Comparison of ENCODE assay signal across 8 cellular contexts in the genomic region with DNA sequence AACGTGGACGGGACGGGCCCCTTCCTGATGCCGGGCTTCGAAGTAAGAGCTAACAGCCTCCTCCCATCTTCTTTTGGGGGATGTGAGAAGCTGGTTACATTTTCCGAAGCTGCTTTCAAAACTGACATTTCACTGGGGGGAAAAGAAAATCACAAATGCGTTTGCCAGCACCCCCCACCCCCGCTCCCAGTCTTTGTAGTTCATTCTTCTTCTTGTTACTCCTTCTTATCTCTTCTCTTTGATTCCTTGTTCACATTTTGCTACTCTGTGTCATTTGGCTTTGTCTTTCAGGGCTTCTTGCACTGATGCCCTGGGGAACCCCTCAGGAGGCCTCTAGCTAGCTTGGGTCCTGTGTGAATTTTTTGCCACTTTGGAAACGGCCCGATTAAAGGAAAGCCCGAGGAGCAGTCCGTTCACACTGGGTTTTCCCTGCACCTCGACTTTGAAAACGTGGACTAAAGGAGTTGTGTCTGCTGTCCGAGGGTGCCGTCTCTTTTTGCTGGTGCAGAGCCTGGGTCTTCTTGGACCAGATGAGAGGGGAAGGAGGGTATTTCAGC. TPM values are rescaled to one million over a fixed set of nuclear protein-coding genes. Genes with fewer than 3 reads are reported as not detected.
A peak's percentile ranks its signal among the peaks of the same experiment; 100 is the strongest.
DNase-seq lines count a peak whose midpoint lies in the region; ATAC-seq and TF ChIP-seq lines count a peak whose summit lies in the region.

No MANE protein-coding gene starts in this region.

- H3K4me3 Mint-ChIP-seq in chondrocyte (ENCODE audit: unreplicated experiment): peak overlapping the region; percentile 86

- H4K20me1 ChIP-seq in BLaER1 treated with 17β-estradiol and CSF1 and Interleukin-3, amounts not matched to agents 10 nM and 100 nM: peaks cover 0 to 52% (median 32%) of the 10 kb centered on the region in 11 experiments; a peak in 16 of 22 replicates
- no peaks in the 10 kb centered on the region for H4K20me1 ChIP-seq in neural cell (ENCODE audit: insufficient read depth)

- TF ChIP-seq POLR2A in NB4 (IDR thresholded peaks at IDR 0.05; ENCODE audit: extremely low read depth, insufficient read length): no peak

- H3K36me3 ChIP-seq in BLaER1 treated with 17β-estradiol and CSF1 and Interleukin-3, amounts not matched to agents 10 nM and 100 nM: peaks cover 0 to 23% (median 8%) of the 10 kb centered on the region in 11 experiments; a peak in 11 of 22 replicates
- H3K36me3 ChIP-seq in neural cell (ENCODE audit: insufficient read depth, low read length): no peaks in the 10 kb centered on the region

- peaks cover 28% of the 10 kb centered on the region for H3K4me1 Mint-ChIP-seq in chondrocyte (ENCODE audit: low read depth)

- H3K4me3 ChIP-seq in BLaER1 treated with 17β-estradiol and CSF1 and Interleukin-3, amounts not matched to agents 10 nM and 100 nM: peak overlapping the region; percentile 75 to 90 (median 84)
- H3K4me3 ChIP-seq in NB4 (ENCODE audit: low read depth, low read length): peak overlapping the region; percentile 64
- H3K4me3 ChIP-seq in neural cell (ENCODE audit: low read length): peak overlapping the region; percentile 90

- H3K27me3 Mint-ChIP-seq in chondrocyte (ENCODE audit: low read depth): no peaks in the 10 kb centered on the region

- ATAC-seq in HG02678 (IDR thresholded peaks at IDR 0.05; ENCODE audit: unreplicated experiment): no peak

- no peak for DNase-seq in NB4 (ENCODE audit: low read depth)
- DNase-seq in chondrocyte (ENCODE audit: low spot score): no peak
- no peak for DNase-seq in activated effector memory CD4-positive, alpha-beta T cell treated with anti-CD3 and anti-CD28 coated beads, Interleukin-2, amount 50 U/mL, for 16 hours
- no peak for DNase-seq in NOMO-1 treated with dmso at 0.1 percent for 144 hours (lab: John Stamatoyannopoulos, UW; ENCODE audit: unreplicated experiment)
- DNase-seq in foreskin melanocyte: no peak

- H2AFZ ChIP-seq in neural cell (ENCODE audit: low read depth, low read length): no peak overlapping the region

- H3K27ac Mint-ChIP-seq in chondrocyte (ENCODE audit: unreplicated experiment): peak overlapping the region; percentile 94

- no peaks in the 10 kb centered on the region for H3K27me3 ChIP-seq in BLaER1 treated with 17β-estradiol and CSF1 and Interleukin-3, amounts not matched to agents 10 nM and 100 nM
- no peaks in the 10 kb centered on the region for H3K27me3 ChIP-seq in neural cell (ENCODE audit: insufficient read depth, low read depth, low read length)

- TF ChIP-seq RAD21 in neural cell (conservative IDR thresholded peaks at IDR 0.05): no peak

- peaks cover 48% of the 10 kb centered on the region for H3K79me2 ChIP-seq in neural cell (replicated peaks; ENCODE audit: insufficient read depth, low read length)

- H3K27ac ChIP-seq in BLaER1 treated with 17β-estradiol and CSF1 and Interleukin-3, amounts not matched to agents 10 nM and 100 nM: peak overlapping the region; percentile 83 to 95 (median 91); a peak in 21 of 22 replicates
- peak overlapping the region; percentile 89 for H3K27ac ChIP-seq in neural cell (ENCODE audit: low read length)

- TF ChIP-seq CTCF in NB4 (IDR thresholded peaks at IDR 0.05; ENCODE audit: low read depth, low read length) (no peak), chondrocyte (IDR thresholded peaks at IDR 0.05) (no peak), neural cell (IDR thresholded peaks at IDR 0.05; ENCODE audit: poor library complexity, severe bottlenecking) (peak; percentile 6)

- H3K36me3 Mint-ChIP-seq in chondrocyte (ENCODE audit: low read depth): no peaks in the 10 kb centered on the region

- peaks cover 66 to 80% (median 76%) of the 10 kb centered on the region in 10 experiments for H3K4me1 ChIP-seq in BLaER1 treated with 17β-estradiol and CSF1 and Interleukin-3, amounts not matched to agents 10 nM and 100 nM

- no peaks in the 10 kb centered on the region for H3K9me2 ChIP-seq in neural cell (ENCODE audit: insufficient read depth, low read length)

- TF ChIP-seq EP300 in neural cell (conservative IDR thresholded peaks at IDR 0.05; ENCODE audit: poor library complexity, severe bottlenecking): no peak

- H3K9me3 ChIP-seq in BLaER1 treated with 17β-estradiol and CSF1 and Interleukin-3, amounts not matched to agents 10 nM and 100 nM (replicated peaks in 1 of 11): no peaks in the 10 kb centered on the region
- no peaks in the 10 kb centered on the region for H3K9me3 ChIP-seq in neural cell (ENCODE audit: low read length)

- peak overlapping the region; percentile 89 to 98 (median 95) for H3K9ac ChIP-seq in BLaER1 treated with 17β-estradiol and CSF1 and Interleukin-3, amounts not matched to agents 10 nM and 100 nM
- peak overlapping the region; percentile 90 for H3K9ac ChIP-seq in neural cell (ENCODE audit: low read length)

- peak overlapping the region; percentile 78 to 98 (median 95) for H3K4me2 ChIP-seq in BLaER1 treated with 17β-estradiol and CSF1 and Interleukin-3, amounts not matched to agents 10 nM and 100 nM
- peak overlapping the region; percentile 71 for H3K4me2 ChIP-seq in neural cell (ENCODE audit: low read length)

- H3F3A ChIP-seq in neural cell (ENCODE audit: insufficient read depth, low read length, poor library complexity, severe bottlenecking): no peaks in the 10 kb centered on the region

- no peaks in the 10 kb centered on the region for H3K9me3 Mint-ChIP-seq in chondrocyte (ENCODE audit: low read depth)

TF ChIP-seq in neural cell, 6 proteins besides CTCF, POLR2A, EP300 and RAD21:
- TF ChIP-seq POLR2AphosphoS5 (IDR thresholded peaks at IDR 0.05): no peak
- TF ChIP-seq EZH2 (IDR thresholded peaks at IDR 0.05; ENCODE audit: borderline replicate concordance, insufficient read depth, low read length, poor library complexity, severe bottlenecking): no peak
- TF ChIP-seq TAF1 (IDR thresholded peaks at IDR 0.05; ENCODE audit: low read depth): no peak
- no peak for TF ChIP-seq MXI1 (conservative IDR thresholded peaks at IDR 0.05; ENCODE audit: poor library complexity, severe bottlenecking)
- TF ChIP-seq SMC3 (conservative IDR thresholded peaks at IDR 0.05; ENCODE audit: poor library complexity): no peak
- TF ChIP-seq, protein P1, sequence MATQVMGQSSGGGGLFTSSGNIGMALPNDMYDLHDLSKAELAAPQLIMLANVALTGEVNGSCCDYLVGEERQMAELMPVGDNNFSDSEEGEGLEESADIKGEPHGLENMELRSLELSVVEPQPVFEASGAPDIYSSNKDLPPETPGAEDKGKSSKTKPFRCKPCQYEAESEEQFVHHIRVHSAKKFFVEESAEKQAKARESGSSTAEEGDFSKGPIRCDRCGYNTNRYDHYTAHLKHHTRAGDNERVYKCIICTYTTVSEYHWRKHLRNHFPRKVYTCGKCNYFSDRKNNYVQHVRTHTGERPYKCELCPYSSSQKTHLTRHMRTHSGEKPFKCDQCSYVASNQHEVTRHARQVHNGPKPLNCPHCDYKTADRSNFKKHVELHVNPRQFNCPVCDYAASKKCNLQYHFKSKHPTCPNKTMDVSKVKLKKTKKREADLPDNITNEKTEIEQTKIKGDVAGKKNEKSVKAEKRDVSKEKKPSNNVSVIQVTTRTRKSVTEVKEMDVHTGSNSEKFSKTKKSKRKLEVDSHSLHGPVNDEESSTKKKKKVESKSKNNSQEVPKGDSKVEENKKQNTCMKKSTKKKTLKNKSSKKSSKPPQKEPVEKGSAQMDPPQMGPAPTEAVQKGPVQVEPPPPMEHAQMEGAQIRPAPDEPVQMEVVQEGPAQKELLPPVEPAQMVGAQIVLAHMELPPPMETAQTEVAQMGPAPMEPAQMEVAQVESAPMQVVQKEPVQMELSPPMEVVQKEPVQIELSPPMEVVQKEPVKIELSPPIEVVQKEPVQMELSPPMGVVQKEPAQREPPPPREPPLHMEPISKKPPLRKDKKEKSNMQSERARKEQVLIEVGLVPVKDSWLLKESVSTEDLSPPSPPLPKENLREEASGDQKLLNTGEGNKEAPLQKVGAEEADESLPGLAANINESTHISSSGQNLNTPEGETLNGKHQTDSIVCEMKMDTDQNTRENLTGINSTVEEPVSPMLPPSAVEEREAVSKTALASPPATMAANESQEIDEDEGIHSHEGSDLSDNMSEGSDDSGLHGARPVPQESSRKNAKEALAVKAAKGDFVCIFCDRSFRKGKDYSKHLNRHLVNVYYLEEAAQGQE (IDR thresholded peaks at IDR 0.05; ENCODE audit: borderline replicate concordance): no peak

RNA-seq across cellular contexts. Expression of a gene that starts 1.3 kb away (rescaled TPM):
- total RNA-seq in chondrocyte: 59.9 to 62.0 TPM (median 61.8 TPM) in 3 replicates
- polyA plus RNA-seq in neural cell: 22.3 and 37.9 TPM in 2 replicates
- 36.1 and 42.9 TPM in 2 replicates for polyA minus RNA-seq in neural cell

RNA-seq across cellular contexts. Expression of a gene that starts 24.4 kb away (rescaled TPM):
- total RNA-seq in chondrocyte: 0.30 to 0.34 TPM in 2 of 3 replicates, not detected in the other
- polyA plus RNA-seq in neural cell: not detected in 2 replicates
- polyA minus RNA-seq in neural cell: not detected in 2 replicates

RNA-seq across cellular contexts. Expression of a gene that starts 36.6 kb away (rescaled TPM):
- 29.1 to 33.7 TPM (median 31.5 TPM) in 3 replicates for total RNA-seq in chondrocyte
- 20.2 and 28.1 TPM in 2 replicates for polyA plus RNA-seq in neural cell
- 16.6 and 19.8 TPM in 2 replicates for polyA minus RNA-seq in neural cell

RNA-seq across cellular contexts. Expression of a gene that starts 55.8 kb away (rescaled TPM):
- 74.5 to 88.2 TPM (median 76.1 TPM) in 3 replicates for total RNA-seq in chondrocyte
- 101 and 109 TPM in 2 replicates for polyA plus RNA-seq in neural cell
- polyA minus RNA-seq in neural cell: 39.2 and 48.0 TPM in 2 replicates

RNA-seq across cellular contexts. Expression of a gene that starts 56.0 kb away (rescaled TPM):
- total RNA-seq in chondrocyte: 22.1 to 25.7 TPM (median 24.2 TPM) in 3 replicates
- polyA plus RNA-seq in neural cell: 39.4 and 52.1 TPM in 2 replicates
- polyA minus RNA-seq in neural cell: 57.6 and 69.1 TPM in 2 replicates
